In the genomic region with DNA sequence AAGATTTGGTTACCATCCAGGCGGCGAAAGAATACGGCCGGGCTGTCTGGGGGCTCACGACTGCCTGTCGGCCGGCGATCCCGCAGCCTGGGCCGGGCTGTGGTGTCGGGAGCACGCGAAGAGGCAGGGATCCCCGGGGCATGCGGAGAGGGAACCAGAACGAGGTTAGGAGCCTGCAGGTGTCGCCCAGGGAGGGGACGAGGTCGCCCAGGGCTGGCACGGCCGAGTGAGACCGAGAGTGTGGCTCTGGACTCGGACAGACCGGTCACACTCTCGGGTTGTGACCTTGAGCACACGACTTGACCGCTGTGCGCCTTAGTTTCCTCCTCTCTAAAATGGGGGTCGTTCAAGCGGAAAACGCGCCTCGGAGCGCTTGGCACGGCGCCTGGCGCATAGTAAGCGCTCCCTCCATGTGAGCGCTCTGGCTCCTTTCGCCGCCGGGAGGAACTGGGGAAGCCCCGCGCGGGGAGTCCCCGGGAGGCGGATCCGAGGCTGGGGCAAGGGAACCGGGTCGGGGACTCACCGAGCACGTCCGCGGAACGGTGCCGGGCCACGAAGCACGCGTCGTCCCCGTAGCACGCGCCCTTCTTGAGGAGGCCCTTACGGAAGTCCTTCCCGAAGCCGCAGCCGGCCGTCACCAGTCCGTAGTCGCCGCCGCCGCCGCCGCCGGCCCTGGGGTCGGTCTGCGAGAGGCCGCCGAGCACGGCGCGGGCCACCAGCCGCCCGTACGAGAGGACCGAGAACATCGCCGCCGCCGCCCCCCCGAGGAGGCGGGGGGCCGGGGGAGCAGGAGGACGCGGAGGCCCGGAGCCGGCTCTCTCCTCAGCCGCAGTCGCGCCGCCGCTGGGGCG, we compare ENCODE assay signal across 1 cellular context.
TF ChIP-seq lines count a peak whose summit lies in the region.

No MANE protein-coding gene starts in this region.

TF ChIP-seq in HCT116, 20 proteins besides CTCF, POLR2A, EP300 and RAD21 (continued from another document):
- TF ChIP-seq CBX3 (IDR thresholded peaks at IDR 0.05; ENCODE audit: low read depth): no peak
- TF ChIP-seq POLR2AphosphoS5 (IDR thresholded peaks at IDR 0.05; ENCODE audit: low read depth, low read length): no peak
- TF ChIP-seq SP1 (IDR thresholded peaks at IDR 0.05; ENCODE audit: low read depth): no peak
